In genomic region chr3:184666422-184666821, GRCh38 we compare ENCODE assay signal across 15 cellular contexts.
"Had no signal": no experiment of that assay in that cellular context is flagged by ENCODE, and none has a peak within 500 bp of the region (broad histone marks: within the 10 kb centered on the region; RNA-seq: fewer than 3 reads in every experiment).

No MANE protein-coding gene starts in this region.

- H3K36me3 ChIP-seq: colonic mucosa, transverse colon had no signal

- H3K27ac ChIP-seq: colonic mucosa, psoas muscle, transverse colon had no signal

- DNase-seq: activated CD4-positive, alpha-beta memory T cell treated with anti-CD3 and anti-CD28 coated beads for 36 hours; activated CD4-positive, alpha-beta T cell treated with anti-CD3 and anti-CD28 coated beads for 1 hour; activated gamma-delta T cell; activated naive CD8-positive, alpha-beta T cell treated with anti-CD3 and anti-CD28 coated beads for 36 hours; activated T-cell treated with anti-CD3 and anti-CD28 coated beads, Interleukin-2, amount 50 U/mL, for 4 hours; colonic mucosa; mesendoderm; psoas muscle; stimulated activated CD4-positive, alpha-beta T cell treated with anti-CD3 and anti-CD28 coated beads, Interleukin-12 subunit alpha, Interleukin-12 subunit beta, amount 100 ng/mL, for 4 hours; stimulated activated naive CD4-positive, alpha-beta T cell; substantia nigra; transverse colon had no signal

- H3K4me1 ChIP-seq: colonic mucosa, psoas muscle, transverse colon had no signal

- FAIRE-seq: frontal cortex had no signal

- H3K27me3 ChIP-seq: colonic mucosa, transverse colon had no signal

- H3K4me3 ChIP-seq: colonic mucosa, psoas muscle, transverse colon had no signal

- H3K9me3 ChIP-seq: colonic mucosa, psoas muscle, transverse colon had no signal

- ATAC-seq: activated T-cell treated with anti-CD3 and anti-CD28 coated beads, Interleukin-2, amount 50 U/mL, for 4 hours; left ventricle myocardium superior; psoas muscle; sciatic nerve had no signal
